Comparison of ENCODE assay signal across 12 cellular contexts in the genomic region with DNA sequence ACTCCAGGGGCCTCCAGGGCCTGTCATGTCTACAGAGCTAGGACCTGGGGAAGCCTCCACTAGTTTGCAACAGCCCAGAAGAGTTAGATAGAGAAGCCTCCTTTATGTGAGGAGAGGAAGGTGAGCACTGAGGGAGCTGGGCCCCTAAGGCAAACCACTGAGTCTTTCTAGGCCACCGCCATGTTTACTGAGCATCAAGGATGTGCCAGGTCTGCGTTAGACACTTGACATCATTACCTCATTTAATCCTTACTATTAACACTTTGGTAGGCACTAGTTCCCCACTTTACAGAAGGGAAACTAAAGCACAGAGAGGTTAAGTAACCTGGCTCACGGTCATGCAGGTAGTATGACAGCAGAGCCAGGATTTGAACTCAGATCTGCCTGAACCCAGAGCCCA. TPM values are rescaled to one million over a fixed set of nuclear protein-coding genes. Genes with fewer than 3 reads are reported as not detected.
A peak's percentile ranks its signal among the peaks of the same experiment; 100 is the strongest.
DNase-seq lines count a peak whose midpoint lies in the region; ATAC-seq and TF ChIP-seq lines count a peak whose summit lies in the region.
"Had no signal": no experiment of that assay in that cellular context is flagged by ENCODE, and none has a peak within 500 bp of the region (broad histone marks: within the 10 kb centered on the region; RNA-seq: fewer than 3 reads in every experiment).

No MANE protein-coding gene starts in this region.

- H3K4me3 ChIP-seq in mesenchymal stem cell (ENCODE audit: insufficient read depth in 1 of 2, low read depth in 1 of 2, low read length in 2 of 2) (no peak overlapping the region), suprapubic skin (no peak overlapping the region), Caco-2 (ENCODE audit: low read depth, low read length) (no peak overlapping the region)

- no peak for DNase-seq in activated T-cell treated with anti-CD3 and anti-CD28 coated beads, Interleukin-2, amount 50 U/mL, for 24 hours
- no peak for DNase-seq in activated T-cell treated with anti-CD3 and anti-CD28 coated beads for 4 hours
- no peak for DNase-seq in activated T-helper 1 cell treated with anti-CD3 and anti-CD28 coated beads, Interleukin-12 subunit alpha, Interleukin-12 subunit beta, Interleukin-2, Interleukin-4 antibody, amounts not matched to agents 30 ng/mL and 10 ng/mL and 1 ng/mL, durations not matched to agents 14 hours and 24 hours and 36 hours (ENCODE audit: low spot score)
- DNase-seq in mesenchymal stem cell = no peak
- DNase-seq in suprapubic skin (ENCODE audit: low spot score in 2 of 2) = no peak
- DNase-seq in NCI-H187 treated with DMSO at 0.1 percent for 48 hours (lab: John Stamatoyannopoulos, UW) = no peak
- DNase-seq in Caco-2 = no peak
- DNase-seq: ACHN; activated CD4-positive, CD25-positive, alpha-beta regulatory T cell; activated naive CD4-positive, alpha-beta T cell treated with anti-CD3 and anti-CD28 coated beads, Interleukin-2, amount 10 ng/mL, durations not matched to agents 7 days and 5 days; KBM-7 had no signal

- peak overlapping the region; percentile 83 for H3K27ac Mint-ChIP-seq in activated T-cell treated with anti-CD3 and anti-CD28 coated beads, Interleukin-2, amount 50 U/mL, for 24 hours
- H3K27ac Mint-ChIP-seq in activated T-helper 1 cell treated with anti-CD3 and anti-CD28 coated beads, Interleukin-12 subunit alpha, Interleukin-12 subunit beta, Interleukin-2, Interleukin-4 antibody, amounts not matched to agents 30 ng/mL and 10 ng/mL and 1 ng/mL, durations not matched to agents 14 hours and 24 hours and 36 hours = peak overlapping the region; percentile 44
- no peak overlapping the region for H3K27ac Mint-ChIP-seq in Caco-2 (ENCODE audit: unreplicated experiment)

- TF ChIP-seq CTCF in suprapubic skin (IDR thresholded peaks at IDR 0.05) (no peak), Caco-2 (IDR thresholded peaks at IDR 0.05; ENCODE audit: insufficient read depth in 1 of 2, low read depth in 1 of 2, low read length in 1 of 2, severe bottlenecking in 1 of 2, unreplicated experiment in 1 of 2) (no peak)

- H3K4me1 ChIP-seq in mesenchymal stem cell (ENCODE audit: control insufficient read depth, insufficient read depth, low read depth, low read length) (peaks cover 66% of the 10 kb centered on the region), suprapubic skin (peaks cover 99% of the 10 kb centered on the region), Caco-2 (peaks cover under 1% of the 10 kb centered on the region; the same call in 1 of the 2 replicates)

- no peak for TF ChIP-seq EP300 in suprapubic skin (IDR thresholded peaks at IDR 0.05)

- no peak overlapping the region for H3K23ac ChIP-seq in mesenchymal stem cell (ENCODE audit: low read length in 2 of 2)

- no TSS peak for BruUV-seq in Caco-2 (replicated peaks; lab: Mats Ljungman, UMichigan)

- CTCF ChIA-PET in Caco-2 (lab: Charles Lee) = no interaction called here

- no peak overlapping the region for H2BK12ac ChIP-seq in mesenchymal stem cell (ENCODE audit: low read length in 2 of 2)

- H3K14ac ChIP-seq in mesenchymal stem cell (ENCODE audit: low read length in 2 of 2) = peak overlapping the region in 1 of 2 experiments; percentile 44

- POLR2A ChIA-PET in Caco-2 (lab: Charles Lee) = no interaction called here

- H4K8ac ChIP-seq in mesenchymal stem cell (ENCODE audit: low read length) = no peak overlapping the region

- H2BK120ac ChIP-seq in mesenchymal stem cell (ENCODE audit: low read depth, low read length) = no peak overlapping the region

- H2AFZ ChIP-seq in mesenchymal stem cell (ENCODE audit: low read depth, low read length) = no peak overlapping the region

- 88% methylated on average over 3 of the region's 3 CpGs for WGBS in mesenchymal stem cell
- 45% methylated on average over 3 of the region's 3 CpGs for WGBS in suprapubic skin

- H3K79me1 ChIP-seq in mesenchymal stem cell (replicated peaks; ENCODE audit: low read length, poor library complexity, severe bottlenecking) = peaks cover 2% of the 10 kb centered on the region

- H2BK5ac ChIP-seq in mesenchymal stem cell (ENCODE audit: low read depth, low read length, poor library complexity, severe bottlenecking) = no peak overlapping the region

- H3K18ac ChIP-seq in mesenchymal stem cell (ENCODE audit: low read depth in 1 of 2, low read length in 2 of 2) = peak overlapping the region in 1 of 2 experiments; percentile 70

- H3K4ac ChIP-seq in mesenchymal stem cell (ENCODE audit: low read depth in 1 of 2, low read length in 2 of 2) = no peak overlapping the region

- H3K27ac ChIP-seq in mesenchymal stem cell (ENCODE audit: low read length, poor library complexity, severe bottlenecking) (no peak overlapping the region), suprapubic skin (peak overlapping the region; percentile 0)

- H2AK5ac ChIP-seq in mesenchymal stem cell (ENCODE audit: low read length, severe bottlenecking) = peak overlapping the region; percentile 4

- no peaks in the 10 kb centered on the region for H3K27me3 Mint-ChIP-seq in activated T-cell treated with anti-CD3 and anti-CD28 coated beads, Interleukin-2, amount 50 U/mL, for 24 hours
- H3K27me3 Mint-ChIP-seq in activated T-helper 1 cell treated with anti-CD3 and anti-CD28 coated beads, Interleukin-12 subunit alpha, Interleukin-12 subunit beta, Interleukin-2, Interleukin-4 antibody, amounts not matched to agents 30 ng/mL and 10 ng/mL and 1 ng/mL, durations not matched to agents 14 hours and 24 hours and 36 hours (ENCODE audit: insufficient read depth) = no peaks in the 10 kb centered on the region
- H3K27me3 Mint-ChIP-seq in Caco-2 (ENCODE audit: insufficient read depth, unreplicated experiment) = no peaks in the 10 kb centered on the region
- H3K27me3 Mint-ChIP-seq: activated naive CD4-positive, alpha-beta T cell treated with anti-CD3 and anti-CD28 coated beads, Interleukin-2, amount 10 ng/mL, durations not matched to agents 7 days and 5 days had no signal

- ATAC-seq in GM18505 (IDR thresholded peaks at IDR 0.05; ENCODE audit: unreplicated experiment) = no peak

- H3K4me2 ChIP-seq in mesenchymal stem cell (ENCODE audit: low read length, poor library complexity, severe bottlenecking) = no peak overlapping the region

- peaks cover 6 to 30% of the 10 kb centered on the region in 2 experiments for H3K36me3 ChIP-seq in mesenchymal stem cell (ENCODE audit: control insufficient read depth in 1 of 2, insufficient read depth in 2 of 2, low read depth in 1 of 2, low read length in 2 of 2)
- peaks cover 9% of the 10 kb centered on the region for H3K36me3 ChIP-seq in suprapubic skin
- H3K36me3 ChIP-seq in Caco-2 (ENCODE audit: control insufficient read depth, insufficient read depth, low read length) = peaks cover 1% of the 10 kb centered on the region; the same call in 1 of the 2 replicates

- TF ChIP-seq POLR2A in suprapubic skin (IDR thresholded peaks at IDR 0.05) = no peak
- TF ChIP-seq POLR2A in GM18505 (IDR thresholded peaks at IDR 0.05; ENCODE audit: borderline replicate concordance, extremely low read depth, insufficient read depth, insufficient read length) = no peak

- no peak overlapping the region for H2BK15ac ChIP-seq in mesenchymal stem cell (ENCODE audit: low read depth, poor library complexity, severe bottlenecking)

- peak overlapping the region; percentile 67 for H3K9ac ChIP-seq in mesenchymal stem cell (ENCODE audit: low read length)

- peaks cover 11% of the 10 kb centered on the region for H3K36me3 Mint-ChIP-seq in activated T-cell treated with anti-CD3 and anti-CD28 coated beads, Interleukin-2, amount 50 U/mL, for 24 hours (ENCODE audit: low read depth)
- H3K36me3 Mint-ChIP-seq in activated T-helper 1 cell treated with anti-CD3 and anti-CD28 coated beads, Interleukin-12 subunit alpha, Interleukin-12 subunit beta, Interleukin-2, Interleukin-4 antibody, amounts not matched to agents 30 ng/mL and 10 ng/mL and 1 ng/mL, durations not matched to agents 14 hours and 24 hours and 36 hours (ENCODE audit: low read depth) = peaks cover 7% of the 10 kb centered on the region
- peaks cover 26% of the 10 kb centered on the region for H3K36me3 Mint-ChIP-seq in Caco-2 (ENCODE audit: insufficient read depth, unreplicated experiment)

- H3K27me3 ChIP-seq in mesenchymal stem cell (ENCODE audit: control insufficient read depth in 1 of 2, insufficient read depth in 1 of 2, low read length in 2 of 2) (no peaks in the 10 kb centered on the region), suprapubic skin (no peaks in the 10 kb centered on the region), Caco-2 (replicated peaks; ENCODE audit: control insufficient read depth, insufficient read depth, low read length) (no peaks in the 10 kb centered on the region)

- H3K9me3 ChIP-seq in mesenchymal stem cell (ENCODE audit: control insufficient read depth, low read length) = no peaks in the 10 kb centered on the region
- no peaks in the 10 kb centered on the region for H3K9me3 ChIP-seq in suprapubic skin
- no peaks in the 10 kb centered on the region for H3K9me3 ChIP-seq in Caco-2

- H3K4me3 Mint-ChIP-seq in activated T-cell treated with anti-CD3 and anti-CD28 coated beads, Interleukin-2, amount 50 U/mL, for 24 hours = no peak overlapping the region
- H3K4me3 Mint-ChIP-seq in activated T-helper 1 cell treated with anti-CD3 and anti-CD28 coated beads, Interleukin-12 subunit alpha, Interleukin-12 subunit beta, Interleukin-2, Interleukin-4 antibody, amounts not matched to agents 30 ng/mL and 10 ng/mL and 1 ng/mL, durations not matched to agents 14 hours and 24 hours and 36 hours = peak overlapping the region; percentile 33
- H3K4me3 Mint-ChIP-seq in Caco-2 (ENCODE audit: unreplicated experiment) = no peak overlapping the region
- H3K4me3 Mint-ChIP-seq: activated naive CD4-positive, alpha-beta T cell treated with anti-CD3 and anti-CD28 coated beads, Interleukin-2, amount 10 ng/mL, durations not matched to agents 7 days and 5 days had no signal

- intact Hi-C loops in activated T-helper 1 cell treated with anti-CD3 and anti-CD28 coated beads, Interleukin-12 subunit alpha, Interleukin-12 subunit beta, Interleukin-2, Interleukin-4 antibody, amounts not matched to agents 30 ng/mL and 10 ng/mL and 1 ng/mL, durations not matched to agents 14 hours and 24 hours and 36 hours (cut with micrococcal nuclease) = no loop called here
- intact Hi-C loops in Caco-2 (cut with micrococcal nuclease; ENCODE audit: unreplicated experiment) = no loop called here

- no peaks in the 10 kb centered on the region for H3K9me3 Mint-ChIP-seq in activated T-cell treated with anti-CD3 and anti-CD28 coated beads, Interleukin-2, amount 50 U/mL, for 24 hours
- no peaks in the 10 kb centered on the region for H3K9me3 Mint-ChIP-seq in activated T-helper 1 cell treated with anti-CD3 and anti-CD28 coated beads, Interleukin-12 subunit alpha, Interleukin-12 subunit beta, Interleukin-2, Interleukin-4 antibody, amounts not matched to agents 30 ng/mL and 10 ng/mL and 1 ng/mL, durations not matched to agents 14 hours and 24 hours and 36 hours
- H3K9me3 Mint-ChIP-seq in Caco-2 (ENCODE audit: unreplicated experiment) = no peaks in the 10 kb centered on the region
- H3K9me3 Mint-ChIP-seq: activated naive CD4-positive, alpha-beta T cell treated with anti-CD3 and anti-CD28 coated beads, Interleukin-2, amount 10 ng/mL, durations not matched to agents 7 days and 5 days had no signal

- peaks cover 87% of the 10 kb centered on the region for H3K4me1 Mint-ChIP-seq in activated T-cell treated with anti-CD3 and anti-CD28 coated beads, Interleukin-2, amount 50 U/mL, for 24 hours (ENCODE audit: low read depth)
- peaks cover 61% of the 10 kb centered on the region for H3K4me1 Mint-ChIP-seq in activated T-helper 1 cell treated with anti-CD3 and anti-CD28 coated beads, Interleukin-12 subunit alpha, Interleukin-12 subunit beta, Interleukin-2, Interleukin-4 antibody, amounts not matched to agents 30 ng/mL and 10 ng/mL and 1 ng/mL, durations not matched to agents 14 hours and 24 hours and 36 hours (ENCODE audit: low read depth)
- peaks cover 17% of the 10 kb centered on the region for H3K4me1 Mint-ChIP-seq in Caco-2 (ENCODE audit: low read depth, unreplicated experiment)

- no peak overlapping the region for H4K91ac ChIP-seq in mesenchymal stem cell (ENCODE audit: low read length)

RNA-seq across cellular contexts. Expression of a gene that starts 12.9 kb away (rescaled TPM):
- 96.5 and 99.6 TPM in 2 replicates for total RNA-seq in activated T-helper 1 cell treated with anti-CD3 and anti-CD28 coated beads, Interleukin-12 subunit alpha, Interleukin-12 subunit beta, Interleukin-2, Interleukin-4 antibody, amounts not matched to agents 30 ng/mL and 10 ng/mL and 1 ng/mL, durations not matched to agents 14 hours and 24 hours and 36 hours
- 136 TPM for polyA plus RNA-seq in mesenchymal stem cell (2013, experiment 1 of 2)
- polyA plus RNA-seq in mesenchymal stem cell (2013, experiment 2 of 2) = 129 TPM
- total RNA-seq in suprapubic skin = 100 to 1,000 TPM; 147 to 240 (median 215) TPM
- 103 and 117 TPM in 2 replicates for total RNA-seq in Caco-2 (2022)

RNA-seq across cellular contexts. Expression of a gene that starts 15.1 kb away (rescaled TPM):
- 2.0 and 3.1 TPM in 2 replicates for total RNA-seq in activated T-helper 1 cell treated with anti-CD3 and anti-CD28 coated beads, Interleukin-12 subunit alpha, Interleukin-12 subunit beta, Interleukin-2, Interleukin-4 antibody, amounts not matched to agents 30 ng/mL and 10 ng/mL and 1 ng/mL, durations not matched to agents 14 hours and 24 hours and 36 hours
- polyA plus RNA-seq in mesenchymal stem cell (2013, experiment 1 of 2) = 1.6 TPM
- polyA plus RNA-seq in mesenchymal stem cell (2013, experiment 2 of 2) = 1.8 TPM
- total RNA-seq in suprapubic skin (10 to 100 TPM in 2 of 4 donors, 1 to 10 TPM in 2; 4.7 to 96.5 (median 10.0) TPM), Caco-2 (2022) (0.84 and 2.3 TPM in 2 replicates)

RNA-seq across cellular contexts. Expression of a gene that starts 51.1 kb away (rescaled TPM):
- total RNA-seq in activated T-helper 1 cell treated with anti-CD3 and anti-CD28 coated beads, Interleukin-12 subunit alpha, Interleukin-12 subunit beta, Interleukin-2, Interleukin-4 antibody, amounts not matched to agents 30 ng/mL and 10 ng/mL and 1 ng/mL, durations not matched to agents 14 hours and 24 hours and 36 hours = 63.5 and 68.6 TPM in 2 replicates
- 24.5 TPM for polyA plus RNA-seq in mesenchymal stem cell (2013, experiment 1 of 2)
- polyA plus RNA-seq in mesenchymal stem cell (2013, experiment 2 of 2) = 25.4 TPM
- total RNA-seq in suprapubic skin (10 to 100 TPM; 19.6 to 35.4 (median 29.1) TPM), Caco-2 (2022) (48.0 and 57.5 TPM in 2 replicates)
